14 cellular contexts compared by ENCODE assay signal in genomic region chr6:109031416-109031815, GRCh38.
"Had no signal": no experiment of that assay in that cellular context is flagged by ENCODE, and none has a peak within 500 bp of the region (broad histone marks: within the 10 kb centered on the region; RNA-seq: fewer than 3 reads in every experiment).

No MANE protein-coding gene starts in this region.

- H3K27me3 ChIP-seq: hepatocyte, neutrophil had no signal

- DNase-seq: effector memory CD4-positive, alpha-beta T cell; glutamatergic neuron; kidney; left cardiac atrium; mesendoderm; naive B cell; small intestine; stimulated activated CD4-positive, alpha-beta T cell treated with anti-CD3 and anti-CD28 coated beads, Interleukin-12 subunit alpha, Interleukin-12 subunit beta, amount 100 ng/mL, for 4 hours; stimulated activated naive CD4-positive, alpha-beta T cell treated with Interleukin-2 at 50 U/mL for 16 hours; trophoblast cell had no signal

- H3K36me3 ChIP-seq: neutrophil had no signal

- H3K4me3 ChIP-seq: hepatocyte had no signal

- H3K27ac ChIP-seq: hepatocyte, neutrophil had no signal

- H3K4me3 Mint-ChIP-seq: naive B cell, nephron had no signal

- H3K27me3 Mint-ChIP-seq: naive B cell had no signal

- H3K27ac Mint-ChIP-seq: nephron had no signal

- H3K9me3 ChIP-seq: neutrophil had no signal

- H3K4me1 Mint-ChIP-seq: nephron had no signal

- ATAC-seq: esophagus mucosa had no signal

- H3K36me3 Mint-ChIP-seq: naive B cell had no signal
